22 cellular contexts compared by ENCODE assay signal in genomic region chr4:12873351-12873750, GRCh38.
DNase-seq lines count a peak whose midpoint lies in the region; ATAC-seq, FAIRE-seq and TF ChIP-seq lines count a peak whose summit lies in the region.
"Had no signal": no experiment of that assay in that cellular context is flagged by ENCODE, and none has a peak within 500 bp of the region (broad histone marks: within the 10 kb centered on the region; RNA-seq: fewer than 3 reads in every experiment).

No MANE protein-coding gene starts in this region.

- no peak for ATAC-seq in gastroesophageal sphincter
- ATAC-seq: CD8-positive, alpha-beta T cell; GM12878 had no signal

- H3K4me3 ChIP-seq in HAP-1 (no peak overlapping the region), gastroesophageal sphincter (no peak overlapping the region)
- H3K4me3 ChIP-seq: BLaER1 treated with 17β-estradiol and CSF1 and Interleukin-3, amounts not matched to agents 10 nM and 100 nM; GM12878 had no signal

- no peak overlapping the region for H3K27ac ChIP-seq in gastroesophageal sphincter
- H3K27ac ChIP-seq: BLaER1 treated with 17β-estradiol and CSF1 and Interleukin-3, amounts not matched to agents 10 nM and 100 nM; C4-2B had no signal

- H3K9me3 ChIP-seq in HAP-1 (no peaks in the 10 kb centered on the region), gastroesophageal sphincter (peaks cover 0 to 4% (median 0%) of the 10 kb centered on the region in 3 donors)
- H3K9me3 ChIP-seq: Caco-2 had no signal

- in situ Hi-C loops in HAP-1 (cut with MboI; ENCODE audit: low sequenced_read_pairs) = no loop called here

- H3K4me1 ChIP-seq in HAP-1 = peaks cover 19% of the 10 kb centered on the region
- no peaks in the 10 kb centered on the region for H3K4me1 ChIP-seq in gastroesophageal sphincter
- H3K4me1 ChIP-seq: BLaER1 treated with 17β-estradiol and CSF1 and Interleukin-3, amounts not matched to agents 10 nM and 100 nM; Caco-2 had no signal

- DNase-seq in HAP-1 (ENCODE audit: low spot score in 2 of 2) = peak; percentile 49 to 96
- DNase-seq in NCI-H82 treated with DMSO at 0.1 percent for 48 hours (lab: John Stamatoyannopoulos, UW; ENCODE audit: unreplicated experiment) = peak; percentile 10
- no peak for DNase-seq in Ammon's horn (ENCODE audit: low spot score)
- no peak for DNase-seq in GM12891 (ENCODE audit: insufficient read length, low spot score)
- DNase-seq: 8988T; ACHN; Caco-2; Calu3; CD4-positive, alpha-beta T cell; CD8-positive, alpha-beta T cell; DMS 273 treated with DMSO at 0.1 percent for 48 hours; DMS153; DMS53; DMS79; DND-41; EL; GDM1 had no signal

- TF ChIP-seq EP300 in gastroesophageal sphincter (IDR thresholded peaks at IDR 0.05) = no peak

- no peak for FAIRE-seq in GM12891 (lab: Jason Lieb, UNC)
- FAIRE-seq: GM12878, GM19239 had no signal

- TF ChIP-seq CTCF in gastroesophageal sphincter (IDR thresholded peaks at IDR 0.05) = no peak

- no peaks in the 10 kb centered on the region for H3K36me3 ChIP-seq in HAP-1 (replicated peaks)
- H3K36me3 ChIP-seq in gastroesophageal sphincter = no peaks in the 10 kb centered on the region
- H3K36me3 ChIP-seq: BLaER1 treated with 17β-estradiol and CSF1 and Interleukin-3, amounts not matched to agents 10 nM and 100 nM had no signal

- 76 to 88% methylated on average over 2 of the region's 2 CpGs for WGBS in gastroesophageal sphincter (ENCODE audit: low coverage in 1 of 2), 2 donors

- H3K27me3 ChIP-seq in HAP-1 (ENCODE audit: low read depth) (no peaks in the 10 kb centered on the region), gastroesophageal sphincter (no peaks in the 10 kb centered on the region)
- H3K27me3 ChIP-seq: BLaER1 treated with 17β-estradiol and CSF1 and Interleukin-3, amounts not matched to agents 10 nM and 100 nM had no signal

- TF ChIP-seq POLR2A in gastroesophageal sphincter (IDR thresholded peaks at IDR 0.05) = no peak
- TF ChIP-seq POLR2A in GM12891 (IDR thresholded peaks at IDR 0.05; ENCODE audit: low read depth, low read length) = no peak

TF ChIP-seq in GM12891, 5 proteins besides CTCF, POLR2A, EP300 and RAD21:
- TF ChIP-seq POLR2AphosphoS5 (IDR thresholded peaks at IDR 0.05; ENCODE audit: low read depth, low read length) = no peak
- no peak for TF ChIP-seq SPI1 (IDR thresholded peaks at IDR 0.05; ENCODE audit: low read depth, low read length)
- no peak for TF ChIP-seq PAX5 (IDR thresholded peaks at IDR 0.05; ENCODE audit: insufficient read depth, low read length, severe bottlenecking)
- TF ChIP-seq TAF1 (IDR thresholded peaks at IDR 0.05; ENCODE audit: low read depth, low read length) = no peak
- TF ChIP-seq POU2F2 (IDR thresholded peaks at IDR 0.05; ENCODE audit: low read depth, low read length) = no peak

Comparison
In these comparisons a context has a peak if more than half of its experiments do, and no peak if none do; other contexts are left out.
1. DNase-seq: peak in HAP-1 (2 of 2) and NCI-H82 treated with DMSO at 0.1 percent for 48 hours (single experiment); none in Ammon's horn (single experiment) and GM12891 (single experiment).